ENCODE assay signal across 30 cellular contexts in the genomic region with DNA sequence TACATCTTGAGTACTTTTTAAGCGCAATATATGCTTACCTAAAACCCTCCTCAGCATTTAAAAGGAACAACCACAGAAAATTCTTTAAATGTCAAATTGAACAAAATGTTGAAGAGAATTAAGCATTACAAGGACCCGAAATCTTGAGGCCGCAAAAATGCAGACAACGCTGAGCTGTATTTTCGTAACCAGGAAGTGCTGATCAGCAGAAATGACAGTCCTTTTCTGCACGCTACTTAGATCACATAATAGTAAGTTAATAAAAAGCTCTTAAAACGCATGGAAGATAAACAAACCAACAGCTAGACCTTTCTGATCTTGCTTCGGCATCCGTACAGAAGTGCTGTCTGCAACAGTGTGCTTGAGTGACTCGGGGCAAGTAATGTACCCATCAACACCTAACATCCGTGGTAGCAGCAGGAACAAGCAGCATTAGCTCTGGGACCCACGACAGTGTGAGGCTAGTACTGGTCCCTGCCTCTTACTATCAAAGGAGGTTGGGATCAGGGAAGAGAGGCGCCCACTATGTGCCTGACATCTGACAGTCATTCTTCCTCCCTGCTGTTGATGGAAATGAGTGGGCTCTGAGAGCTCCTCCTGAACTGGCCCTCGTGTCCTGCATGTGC. TPM values are rescaled to one million over a fixed set of nuclear protein-coding genes. Genes with fewer than 3 reads are reported as not detected.
"Had no signal": no experiment of that assay in that cellular context is flagged by ENCODE, and none has a peak within 500 bp of the region (broad histone marks: within the 10 kb centered on the region; RNA-seq: fewer than 3 reads in every experiment).

No MANE protein-coding gene starts in this region.

- FAIRE-seq: islet of Langerhans, kidney had no signal

- H3K4me1 ChIP-seq: left lung, lower lobe of right lung, right atrium auricular region, suprapubic skin, upper lobe of right lung, uterus had no signal

- H3K27ac ChIP-seq: left lung, lower lobe of right lung, neutrophil, ovary, right atrium auricular region, skin epidermis, suprapubic skin, thoracic aorta, tibial artery, upper lobe of right lung, uterus had no signal

- DNase-seq: hypothalamus; immature natural killer cell; kidney; left colon; left lung; lower lobe of right lung; mammary epithelial cell; mesenchymal stem cell; naive thymus-derived CD8-positive, alpha-beta T cell; ovary; stimulated activated CD4-positive, alpha-beta T cell treated with anti-CD3 and anti-CD28 coated beads, Interleukin-4, amount 100 ng/mL, for 24 hours; stimulated activated naive CD4-positive, alpha-beta T cell; trophoblast cell; upper lobe of right lung; uterus had no signal

- H3K27ac Mint-ChIP-seq: immature natural killer cell; naive thymus-derived CD8-positive, alpha-beta T cell; progenitor cell of endocrine pancreas; stimulated activated effector memory CD8-positive, alpha-beta T cell treated with anti-CD3 and anti-CD28 coated beads, Interleukin-12 subunit alpha, Interleukin-12 subunit beta, amount 100 ng/mL, for 72 hours; stimulated activated naive CD8-positive, alpha-beta T cell treated with anti-CD3 and anti-CD28 coated beads, Interleukin-15, Interleukin-2, amounts not matched to agents 100 ng/mL and 50 ng/mL, for 24 hours had no signal

- H3K36me3 Mint-ChIP-seq: immature natural killer cell; naive thymus-derived CD8-positive, alpha-beta T cell; stimulated activated effector memory CD8-positive, alpha-beta T cell treated with anti-CD3 and anti-CD28 coated beads, Interleukin-12 subunit alpha, Interleukin-12 subunit beta, amount 100 ng/mL, for 72 hours had no signal

- H3K27me3 ChIP-seq: ovary, right atrium auricular region, tibial artery, upper lobe of right lung, uterus had no signal

- H3K9me3 ChIP-seq: left lung, lower lobe of right lung, neutrophil, ovary, right atrium auricular region, suprapubic skin, thoracic aorta, tibial artery, upper lobe of right lung, uterus had no signal

- H3K9me3 Mint-ChIP-seq: immature natural killer cell; naive thymus-derived CD8-positive, alpha-beta T cell; nephron; neural crest cell; stimulated activated effector memory CD8-positive, alpha-beta T cell treated with anti-CD3 and anti-CD28 coated beads, Interleukin-12 subunit alpha, Interleukin-12 subunit beta, amount 100 ng/mL, for 72 hours; stimulated activated naive CD8-positive, alpha-beta T cell treated with anti-CD3 and anti-CD28 coated beads, Interleukin-15, Interleukin-2, amounts not matched to agents 100 ng/mL and 50 ng/mL, for 24 hours had no signal

- H3K4me1 Mint-ChIP-seq: immature natural killer cell; naive thymus-derived CD8-positive, alpha-beta T cell; stimulated activated effector memory CD8-positive, alpha-beta T cell treated with anti-CD3 and anti-CD28 coated beads, Interleukin-12 subunit alpha, Interleukin-12 subunit beta, amount 100 ng/mL, for 72 hours had no signal

- H3K4me3 Mint-ChIP-seq: immature natural killer cell; naive thymus-derived CD8-positive, alpha-beta T cell; nephron; neural crest cell; stimulated activated effector memory CD8-positive, alpha-beta T cell treated with anti-CD3 and anti-CD28 coated beads, Interleukin-12 subunit alpha, Interleukin-12 subunit beta, amount 100 ng/mL, for 72 hours; stimulated activated naive CD8-positive, alpha-beta T cell treated with anti-CD3 and anti-CD28 coated beads, Interleukin-15, Interleukin-2, amounts not matched to agents 100 ng/mL and 50 ng/mL, for 24 hours had no signal

- ATAC-seq: left colon; left lung; lower lobe of right lung; naive thymus-derived CD8-positive, alpha-beta T cell; sciatic nerve; stimulated activated effector memory CD8-positive, alpha-beta T cell treated with anti-CD3 and anti-CD28 coated beads, Interleukin-12 subunit alpha, Interleukin-12 subunit beta, amount 100 ng/mL, for 72 hours; upper lobe of right lung had no signal

- H3K36me3 ChIP-seq: left lung, lower lobe of right lung, neutrophil, ovary, right atrium auricular region, suprapubic skin, thoracic aorta, tibial artery, upper lobe of right lung, uterus had no signal

- H3K4me3 ChIP-seq: left lung, lower lobe of right lung, ovary, right atrium auricular region, skin epidermis, suprapubic skin, thoracic aorta, tibial artery, upper lobe of right lung, uterus had no signal

- H3K27me3 Mint-ChIP-seq: stimulated activated naive CD8-positive, alpha-beta T cell treated with anti-CD3 and anti-CD28 coated beads, Interleukin-15, Interleukin-2, amounts not matched to agents 100 ng/mL and 50 ng/mL, for 24 hours had no signal

RNA-seq across cellular contexts. Expression of gene SSUH2, which starts 1.8 kb away (rescaled TPM):
- total RNA-seq: lower lobe of right lung; naive thymus-derived CD8-positive, alpha-beta T cell; pulmonary artery endothelial cell; renal cortical epithelial cell; upper lobe of right lung had no signal
- polyA plus RNA-seq: immature natural killer cell; naive thymus-derived CD8-positive, alpha-beta T cell had no signal
